Comparison of ENCODE assay signal across 8 cellular contexts in the genomic region with DNA sequence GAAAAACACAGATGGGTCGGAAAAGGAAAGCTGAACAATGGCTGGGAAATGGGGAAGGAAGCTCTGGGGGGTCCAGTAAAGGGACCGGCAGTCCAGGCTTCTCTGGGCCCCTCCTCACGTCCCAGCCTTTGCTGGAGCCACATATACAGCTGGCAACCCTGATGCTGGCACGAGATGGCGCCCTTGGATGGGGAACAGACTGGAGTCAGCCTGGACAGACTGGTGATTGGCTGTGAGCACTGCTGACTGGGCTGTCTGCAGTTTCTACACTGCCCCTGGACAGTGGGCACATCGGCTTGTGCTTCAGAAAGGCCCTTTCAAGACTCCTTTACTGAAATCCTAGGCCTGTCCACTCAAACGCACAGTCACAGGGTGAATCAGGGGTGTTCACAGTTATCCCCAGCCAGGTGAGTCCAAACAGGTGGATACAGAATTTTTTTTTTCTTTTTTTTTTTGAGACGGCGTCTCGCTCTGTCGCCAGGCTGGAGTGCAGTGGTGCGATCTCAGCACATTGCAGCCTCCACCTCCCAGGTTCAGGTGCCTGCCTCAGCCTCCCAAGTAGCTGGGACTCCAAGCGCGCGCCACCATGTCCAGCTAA. TPM values are rescaled to one million over a fixed set of nuclear protein-coding genes. Genes with fewer than 3 reads are reported as not detected.
DNase-seq lines count a peak whose midpoint lies in the region; ATAC-seq and TF ChIP-seq lines count a peak whose summit lies in the region.

No MANE protein-coding gene starts in this region.

- H3F3A ChIP-seq in GM23248 (ENCODE audit: insufficient read depth): no peaks in the 10 kb centered on the region

- H3K36me3 ChIP-seq in GM23248 (ENCODE audit: low read depth): no peaks in the 10 kb centered on the region
- no peaks in the 10 kb centered on the region for H3K36me3 ChIP-seq in left lung

- intact Hi-C loops in left lung (cut with DNase I): loop anchor here in 1 of 2 donors (10.0 kb wide), 1 partner anchor 214 kb away; the partner anchor contains the start of gene C1QA

- H3K36me3 Mint-ChIP-seq in chondrocyte (ENCODE audit: low read depth): no peaks in the 10 kb centered on the region

- peaks cover 18% of the 10 kb centered on the region for H3K4me1 Mint-ChIP-seq in chondrocyte (ENCODE audit: low read depth)

- H2AFZ ChIP-seq in GM23248: no peak overlapping the region

- WGBS in GM23248 (ENCODE audit: low coverage in 1 of 2, low lambda C conversion rate in 2 of 2, missing lambda C conversion rate in 2 of 2), 2 experiments: 55 to 61% methylated on average over 14 to 15 of the region's 15 CpGs

- no peaks in the 10 kb centered on the region for H3K9me3 ChIP-seq in GM23248 (ENCODE audit: low read depth)
- no peaks in the 10 kb centered on the region for H3K9me3 ChIP-seq in left lung

- no peak overlapping the region for H3K27ac Mint-ChIP-seq in chondrocyte (ENCODE audit: unreplicated experiment)

- H3K27me3 Mint-ChIP-seq in chondrocyte (ENCODE audit: low read depth): peaks cover 4% of the 10 kb centered on the region

- H3K4me2 ChIP-seq in GM23248 (ENCODE audit: unreplicated experiment): no peak overlapping the region

- peak; percentile 60 to 69 for ATAC-seq in activated CD4-positive, CD25-positive, alpha-beta regulatory T cell treated with anti-CD3 and anti-CD28 coated beads, Interleukin-2, amount 50 U/mL, for 24 hours
- ATAC-seq in left lung: peak; percentile 96
- no peak for ATAC-seq in HG02981 (IDR thresholded peaks at IDR 0.05; ENCODE audit: unreplicated experiment)

- H3K4me3 Mint-ChIP-seq in chondrocyte (ENCODE audit: unreplicated experiment): no peak overlapping the region

- peaks cover 7% of the 10 kb centered on the region; the same call in 1 of the 2 replicates for H3K27me3 ChIP-seq in GM23248 (replicated peaks; ENCODE audit: insufficient read depth)
- peaks cover 6 to 38% of the 10 kb centered on the region in 2 donors for H3K27me3 ChIP-seq in left lung

- DNase-seq in AG08396 (ENCODE audit: low spot score): peak; percentile 89
- DNase-seq in GM23248: peak; percentile 88
- DNase-seq in NCI-H2196 treated with DMSO at 0.1 percent for 48 hours (lab: John Stamatoyannopoulos, UW; ENCODE audit: unreplicated experiment): peak; percentile 59
- peak; percentile 96 for DNase-seq in chondrocyte (ENCODE audit: low spot score)
- peak; percentile 82 to 91 for DNase-seq in left lung
- DNase-seq in stimulated activated CD4-positive, alpha-beta T cell treated with anti-CD3 and anti-CD28 coated beads, Interleukin-4, amount 100 ng/mL, for 4 hours: peak; percentile 32 to 51

- in situ Hi-C loops in GM23248 (cut with MboI): no loop called here

- no peak overlapping the region for H3K4me3 ChIP-seq in GM23248
- no peak overlapping the region for H3K4me3 ChIP-seq in left lung

- no peaks in the 10 kb centered on the region for H3K9me2 ChIP-seq in GM23248 (ENCODE audit: insufficient read depth)

- H3K9me3 Mint-ChIP-seq in chondrocyte (ENCODE audit: low read depth): no peaks in the 10 kb centered on the region

- peak; percentile 94 for TF ChIP-seq CTCF in chondrocyte (IDR thresholded peaks at IDR 0.05)
- TF ChIP-seq CTCF in left lung (IDR thresholded peaks at IDR 0.05): peak; percentile 65 to 66

- no peaks in the 10 kb centered on the region for H3K79me2 ChIP-seq in GM23248 (ENCODE audit: insufficient read depth)

- H3K4me1 ChIP-seq in GM23248 (ENCODE audit: insufficient read depth) (peaks cover 12% of the 10 kb centered on the region), left lung (peaks cover 0 to 5% of the 10 kb centered on the region in 2 donors)

- no peak overlapping the region for H3K27ac ChIP-seq in GM23248
- no peak overlapping the region for H3K27ac ChIP-seq in left lung

- no peaks in the 10 kb centered on the region for H4K20me1 ChIP-seq in GM23248 (ENCODE audit: insufficient read depth)

- H3K9ac ChIP-seq in GM23248: no peak overlapping the region

RNA-seq across cellular contexts. Expression of gene ZBTB40, which starts 31.1 kb away (rescaled TPM):
- total RNA-seq in GM23248 (2014; rRNA removed; shearing (Covaris generic)): 8.1 and 9.9 TPM in 2 replicates
- 2.5 and 3.3 TPM in 2 replicates for polyA plus RNA-seq in GM23248 (2016; fragmentation: Nextera tagmentation; extraction: Ambion mirVana)
- total RNA-seq in chondrocyte (15.9 to 20.6 TPM (median 16.3 TPM) in 3 replicates), left lung (10 to 100 TPM; 19.6 to 20.6 TPM)

Comparison
In these comparisons a context has a peak if more than half of its experiments do, and no peak if none do; other contexts are left out.
1. DNase-seq: peak in every context shown above with its lines; median percentile 96 in chondrocyte; 89 in AG08396; 88 in GM23248; 86 in left lung; 59 in NCI-H2196 treated with DMSO at 0.1 percent for 48 hours; 42 in stimulated activated CD4-positive, alpha-beta T cell treated with anti-CD3 and anti-CD28 coated beads, Interleukin-4, amount 100 ng/mL, for 4 hours.